In the genomic region with DNA sequence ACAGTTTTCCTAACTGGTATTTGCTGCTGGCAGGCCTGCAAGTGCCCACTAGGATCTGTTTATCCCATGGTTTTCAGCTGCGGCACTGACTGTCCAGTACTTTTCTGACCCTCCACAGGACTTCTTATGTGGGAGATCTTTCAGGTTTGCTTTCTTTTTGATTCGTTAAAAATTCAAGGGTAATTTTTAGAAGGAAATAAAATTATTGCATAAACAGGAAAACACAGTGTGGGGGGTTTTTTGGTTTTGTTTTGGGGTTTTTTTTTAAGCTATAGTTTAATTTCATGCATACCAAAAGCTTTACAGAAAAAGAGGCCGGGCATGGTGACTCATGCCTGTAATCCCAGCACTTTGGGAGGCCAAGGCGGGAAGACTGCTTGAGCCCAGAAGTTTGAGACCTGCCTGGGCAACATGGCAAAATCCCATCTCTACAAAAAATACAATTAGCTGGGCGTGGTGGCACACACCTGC, we compare ENCODE assay signal across 11 cellular contexts. TPM values are rescaled to one million over a fixed set of nuclear protein-coding genes. Genes with fewer than 3 reads are reported as not detected.
A peak's percentile ranks its signal among the peaks of the same experiment; 100 is the strongest.
DNase-seq lines count a peak whose midpoint lies in the region; ATAC-seq and TF ChIP-seq lines count a peak whose summit lies in the region.
"Had no signal": no experiment of that assay in that cellular context is flagged by ENCODE, and none has a peak within 500 bp of the region (broad histone marks: within the 10 kb centered on the region; RNA-seq: fewer than 3 reads in every experiment).

No MANE protein-coding gene starts in this region.

- WGBS in body of pancreas, 2 donors = 35 to 54% methylated on average over 5 of the region's 5 CpGs
- WGBS in psoas muscle, 3 donors = 49 to 72% (median 59%) methylated on average over 5 of the region's 5 CpGs

- H3K27ac ChIP-seq in body of pancreas = peak overlapping the region in 3 of 4 donors; percentile 63 to 94 (median 90)
- peak overlapping the region; percentile 89 for H3K27ac ChIP-seq in psoas muscle
- H3K27ac ChIP-seq: cardiac muscle cell had no signal

- no peak for TF ChIP-seq CTCF in body of pancreas (IDR thresholded peaks at IDR 0.05)
- TF ChIP-seq CTCF in psoas muscle (IDR thresholded peaks at IDR 0.05) = no peak

- intact Hi-C loops in body of pancreas (cut with DNase I) = no loop called here
- intact Hi-C loops in psoas muscle (cut with DNase I) = loop anchor here in 1 of 2 donors (5.0 kb wide), 1 partner anchor 78 kb away; no protein-coding TSS in a partner anchor

- TF ChIP-seq POLR2A in body of pancreas (IDR thresholded peaks at IDR 0.05) = no peak

- DNase-seq in EL (peak; percentile 78), MV-4-11 (lab: John Stamatoyannopoulos, UW) (peak; percentile 33), body of pancreas (peak in 1 of 4 donors; percentile 37), psoas muscle (no peak), NCI-H1048 (lab: John Stamatoyannopoulos, UW) (no peak), cerebellum (ENCODE audit: low spot score) (no peak)
- DNase-seq: DMS79 treated with DMSO at 0.1 percent for 48 hours, hypothalamus, NCI-H1417 treated with DMSO at 0.1 percent for 48 hours had no signal

- H3K27me3 ChIP-seq in body of pancreas = no peaks in the 10 kb centered on the region
- no peaks in the 10 kb centered on the region for H3K27me3 ChIP-seq in psoas muscle (ENCODE audit: insufficient read depth in 3 of 3, low read length in 2 of 3)

- H3K4me3 ChIP-seq in body of pancreas = no peak overlapping the region
- peak overlapping the region; percentile 80 for H3K4me3 ChIP-seq in psoas muscle
- H3K4me3 ChIP-seq: cardiac muscle cell had no signal

- ATAC-seq in body of pancreas = no peak
- no peak for ATAC-seq in psoas muscle
- ATAC-seq in GM18511 (IDR thresholded peaks at IDR 0.05; ENCODE audit: unreplicated experiment) = no peak

- no peaks in the 10 kb centered on the region for H3K9me3 ChIP-seq in body of pancreas
- H3K9me3 ChIP-seq in psoas muscle = no peaks in the 10 kb centered on the region

- H3K4me1 ChIP-seq in body of pancreas (peaks cover 53% of the 10 kb centered on the region), psoas muscle (peaks cover 30% of the 10 kb centered on the region)

- H3K36me3 ChIP-seq in body of pancreas (replicated peaks in 1 of 2; ENCODE audit: insufficient read depth in 1 of 2, low read depth in 2 of 2) (no peaks in the 10 kb centered on the region), psoas muscle (ENCODE audit: insufficient read depth in 1 of 2, low read depth in 1 of 2) (peaks cover 0 to 1% of the 10 kb centered on the region in 2 donors)
- H3K36me3 ChIP-seq: cardiac muscle cell had no signal

RNA-seq across cellular contexts. Expression of a gene that starts 3.6 kb away (rescaled TPM):
- 10 to 100 TPM; 51.1 to 59.7 TPM for total RNA-seq in body of pancreas
- 100 to 1,000 TPM in 2 of 4 donors, 10 to 100 TPM in 2; 50.6 to 112 (median 98.0) TPM for total RNA-seq in psoas muscle
- polyA plus RNA-seq in psoas muscle = 10 to 100 TPM in 2 of 3 donors, 1 to 10 TPM in 1; 9.0 to 25.0 (median 10.7) TPM
- 3.8 TPM for total RNA-seq in cerebellum

Comparison
In these comparisons a context has a peak if more than half of its experiments do, and no peak if none do; other contexts are left out.
1. DNase-seq: peak in EL (single experiment) and MV-4-11 (single experiment); none in psoas muscle (0 of 2), NCI-H1048 (single experiment) and cerebellum (single experiment).
2. RNA of a gene that starts 3.6 kb away (total RNA-seq): 50.6 to 112 TPM in psoas muscle and 51.1 to 59.7 TPM in body of pancreas; 3.8 TPM in cerebellum (single experiment); every median in the first group is over 10 times any median in the second.